In genomic region chr16:7843196-7843595, GRCh38 we compare ENCODE assay signal across 21 cellular contexts.
DNase-seq lines count a peak whose midpoint lies in the region; ATAC-seq and TF ChIP-seq lines count a peak whose summit lies in the region.
"Had no signal": no experiment of that assay in that cellular context is flagged by ENCODE, and none has a peak within 500 bp of the region (broad histone marks: within the 10 kb centered on the region; RNA-seq: fewer than 3 reads in every experiment).

No MANE protein-coding gene starts in this region.

- TF ChIP-seq CTCF in glutamatergic neuron (IDR thresholded peaks at IDR 0.05; ENCODE audit: partially characterized antibody, unreplicated experiment), result no peak

- DNase-seq in NCI-H82 (lab: John Stamatoyannopoulos, UW) (peak; percentile 60), NCI-H82 treated with DMSO at 0.1 percent for 48 hours (lab: John Stamatoyannopoulos, UW; ENCODE audit: unreplicated experiment) (no peak), NCI-H69 (lab: John Stamatoyannopoulos, UW) (peak; percentile 42), glutamatergic neuron (no peak), Right ventricle myocardium superior (no peak)
- DNase-seq: Caco-2; CD8-positive, alpha-beta T cell; DMS 273 treated with DMSO at 0.1 percent for 48 hours; DMS79; EL; GDM1; MM.1S; NCI-H1417 treated with DMSO at 0.1 percent for 48 hours; NCI-H2029 treated with DMSO at 0.1 percent for 48 hours; SHP77 treated with DMSO at 0.1 percent for 48 hours had no signal

- peaks cover 2% of the 10 kb centered on the region for H3K9me3 Mint-ChIP-seq in glutamatergic neuron (ENCODE audit: unreplicated experiment)

- H3K4me3 Mint-ChIP-seq in glutamatergic neuron (ENCODE audit: unreplicated experiment), result peak overlapping the region; percentile 17
- H3K4me3 Mint-ChIP-seq: B cell; CD8-positive, alpha-beta T cell; IgD-negative memory B cell had no signal

- H3K27ac Mint-ChIP-seq in glutamatergic neuron (ENCODE audit: unreplicated experiment), result peak overlapping the region; percentile 92
- H3K27ac Mint-ChIP-seq: B cell; CD8-positive, alpha-beta T cell had no signal

- no peaks in the 10 kb centered on the region for H3K27me3 Mint-ChIP-seq in glutamatergic neuron (ENCODE audit: unreplicated experiment)
- H3K27me3 Mint-ChIP-seq: B cell, IgD-negative memory B cell had no signal

- intact Hi-C loops in Right ventricle myocardium superior (cut with DNase I), result no loop called here

- ATAC-seq in Right ventricle myocardium superior (ENCODE audit: poor library complexity) (no peak), HG02642 (IDR thresholded peaks at IDR 0.05; ENCODE audit: poor library complexity, unreplicated experiment) (no peak), HG03342 (IDR thresholded peaks at IDR 0.05; ENCODE audit: unreplicated experiment) (no peak)
- ATAC-seq: CD8-positive, alpha-beta T cell; GM12878; HCT116 had no signal

- H3K36me3 Mint-ChIP-seq in glutamatergic neuron (ENCODE audit: unreplicated experiment), result no peaks in the 10 kb centered on the region
- H3K36me3 Mint-ChIP-seq: CD8-positive, alpha-beta T cell; IgD-negative memory B cell had no signal

- H3K4me1 Mint-ChIP-seq in glutamatergic neuron (ENCODE audit: low read depth, unreplicated experiment), result peaks cover 19% of the 10 kb centered on the region
- H3K4me1 Mint-ChIP-seq: B cell, IgD-negative memory B cell had no signal

Comparison
In these comparisons a context has a peak if more than half of its experiments do, and no peak if none do; other contexts are left out.
1. DNase-seq: peak in NCI-H82 (single experiment) and NCI-H69 (single experiment); none in NCI-H82 treated with DMSO at 0.1 percent for 48 hours (single experiment), glutamatergic neuron (single experiment) and Right ventricle myocardium superior (single experiment).